10 cellular contexts compared by ENCODE assay signal in genomic region chr20:36482044-36482473, GRCh38. TPM values are rescaled to one million over a fixed set of nuclear protein-coding genes. Genes with fewer than 3 reads are reported as not detected.
A peak's percentile ranks its signal among the peaks of the same experiment; 100 is the strongest.
DNase-seq lines count a peak whose midpoint lies in the region; ATAC-seq and TF ChIP-seq lines count a peak whose summit lies in the region.
"Had no signal": no experiment of that assay in that cellular context is flagged by ENCODE, and none has a peak within 500 bp of the region (broad histone marks: within the 10 kb centered on the region; RNA-seq: fewer than 3 reads in every experiment).

No MANE protein-coding gene starts in this region.

- 100% methylated on average over 1 of the region's 8 CpGs; no CpG with 5 or more reads in 1 of the 2 experiments for WGBS in IMR-90 (ENCODE audit: extremely low coverage in 2 of 2, insufficient read length in 1 of 2), 2 experiments

- ATAC-seq in IMR-90 (ENCODE audit: low read depth) (no peak), HG02970 (IDR thresholded peaks at IDR 0.05; ENCODE audit: low FRiP score, unreplicated experiment) (no peak)
- ATAC-seq in natural killer cell treated with Interleukin-12 subunit alpha and Interleukin-12 subunit beta and Interleukin-15 and Interleukin-18, amount 100 ng/mL, for 72 hours = no peak

- peaks cover 11% of the 10 kb centered on the region for H3K36me3 ChIP-seq in IMR-90 (ENCODE audit: control insufficient read depth, insufficient read depth, low read length)
- peaks cover 41% of the 10 kb centered on the region for H3K36me3 ChIP-seq in skeletal muscle satellite cell (ENCODE audit: insufficient read depth, low read length)

- intact Hi-C loops in IMR-90 (cut with micrococcal nuclease) (no loop called here), cardiac septum (cut with DNase I) (loop anchor here (1.0 to 5.0 kb wide), 2 partner anchors 20 to 60 kb away; partner anchors contain the start of gene MYL9)

- POLR2A ChIA-PET in IMR-90 (lab: Charles Lee; ENCODE audit: unreplicated experiment) = no interaction called here

- no peaks in the 10 kb centered on the region for H3K27me3 Mint-ChIP-seq in natural killer cell treated with Interleukin-12 subunit alpha and Interleukin-12 subunit beta and Interleukin-15 and Interleukin-18, amount 100 ng/mL, for 72 hours
- no peaks in the 10 kb centered on the region for H3K27me3 Mint-ChIP-seq in T-helper 2 cell treated with Interferon-gamma antibody and Interleukin-4, amounts not matched to agents 5 μg/mL and 100 μg/mL, for 36 hours (ENCODE audit: low read depth)

- no peak overlapping the region for H3K14ac ChIP-seq in IMR-90 (replicated peaks; ENCODE audit: low read depth, low read length)

- H3K4me3 ChIP-seq in IMR-90 (ENCODE audit: insufficient read depth, low read depth, low read length) (no peak overlapping the region), skeletal muscle satellite cell (ENCODE audit: low read length) (no peak overlapping the region)

- peak overlapping the region; percentile 75 for H2AK9ac ChIP-seq in IMR-90 (replicated peaks; ENCODE audit: low read depth, low read length, poor library complexity)

- H3K9me3 ChIP-seq in IMR-90 (ENCODE audit: control insufficient read depth, insufficient read depth, low read length) = no peaks in the 10 kb centered on the region
- H3K9me3 ChIP-seq in skeletal muscle satellite cell (replicated peaks; ENCODE audit: low read length) = no peaks in the 10 kb centered on the region

- in situ Hi-C loops in IMR-90 (cut with MboI; ENCODE audit: low sequenced_read_pairs) = no loop called here

- no TSS peak for BruUV-seq in IMR-90 (replicated peaks; lab: Mats Ljungman, UMichigan)

- H3K4me2 ChIP-seq in IMR-90 (ENCODE audit: low read depth, low read length) (no peak overlapping the region), skeletal muscle satellite cell (ENCODE audit: low read length) (peak overlapping the region; percentile 38)

- no peak for TF ChIP-seq RAD21 in IMR-90 (IDR thresholded peaks at IDR 0.05; ENCODE audit: low read length)

- no peak overlapping the region for H3K18ac ChIP-seq in IMR-90 (ENCODE audit: low read depth, low read length)

- H3K4me1 ChIP-seq in IMR-90 (ENCODE audit: control insufficient read depth, insufficient read depth, low read length) (peaks cover 37% of the 10 kb centered on the region), skeletal muscle satellite cell (ENCODE audit: control insufficient read depth, insufficient read depth, low read length) (peaks cover 51% of the 10 kb centered on the region)

- H4K91ac ChIP-seq in IMR-90 (ENCODE audit: insufficient read depth, low read depth, low read length) = no peak overlapping the region

- no peak overlapping the region for H4K8ac ChIP-seq in IMR-90 (ENCODE audit: low read depth in 2 of 2, low read length in 2 of 2)

- H3K27ac ChIP-seq in IMR-90 (ENCODE audit: insufficient read depth, low read length) = no peak overlapping the region

- H2BK5ac ChIP-seq in IMR-90 (ENCODE audit: low read depth, low read length, poor library complexity, severe bottlenecking) = no peak overlapping the region

- no peaks in the 10 kb centered on the region for H3K36me3 Mint-ChIP-seq in natural killer cell treated with Interleukin-12 subunit alpha and Interleukin-12 subunit beta and Interleukin-15 and Interleukin-18, amount 100 ng/mL, for 72 hours
- no peaks in the 10 kb centered on the region for H3K36me3 Mint-ChIP-seq in T-helper 2 cell treated with Interferon-gamma antibody and Interleukin-4, amounts not matched to agents 5 μg/mL and 100 μg/mL, for 36 hours (ENCODE audit: low read depth)

- H3K4me1 Mint-ChIP-seq in natural killer cell treated with Interleukin-12 subunit alpha and Interleukin-12 subunit beta and Interleukin-15 and Interleukin-18, amount 100 ng/mL, for 72 hours (ENCODE audit: low read depth in 2 of 2) = peaks cover 5 to 50% of the 10 kb centered on the region in 2 donors
- peaks cover 9% of the 10 kb centered on the region for H3K4me1 Mint-ChIP-seq in T-helper 2 cell treated with Interferon-gamma antibody and Interleukin-4, amounts not matched to agents 5 μg/mL and 100 μg/mL, for 36 hours (ENCODE audit: low read depth)

- no peak overlapping the region for H2BK20ac ChIP-seq in IMR-90 (ENCODE audit: low read depth, low read length)

- H3K9me3 Mint-ChIP-seq in natural killer cell treated with Interleukin-12 subunit alpha and Interleukin-12 subunit beta and Interleukin-15 and Interleukin-18, amount 100 ng/mL, for 72 hours = no peaks in the 10 kb centered on the region
- no peaks in the 10 kb centered on the region for H3K9me3 Mint-ChIP-seq in T-helper 2 cell treated with Interferon-gamma antibody and Interleukin-4, amounts not matched to agents 5 μg/mL and 100 μg/mL, for 36 hours

- TF ChIP-seq POLR2A in IMR-90 (IDR thresholded peaks at IDR 0.05; ENCODE audit: low read depth, low read length) = no peak

- H3K56ac ChIP-seq in IMR-90 (ENCODE audit: extremely low read depth, insufficient read depth, low read length) = no peak overlapping the region

- H3K27me3 ChIP-seq in IMR-90 (ENCODE audit: control insufficient read depth, insufficient read depth, low read length) (no peaks in the 10 kb centered on the region), skeletal muscle satellite cell (ENCODE audit: control insufficient read depth, insufficient read depth, low read length) (no peaks in the 10 kb centered on the region)

- no peak overlapping the region for H2BK15ac ChIP-seq in IMR-90 (ENCODE audit: low read depth, low read length)

- H2AFZ ChIP-seq in IMR-90 (replicated peaks; ENCODE audit: low read length, poor library complexity) = no peak overlapping the region

- H2AK5ac ChIP-seq in IMR-90 (ENCODE audit: low read depth, low read length) = 0 out of 2 replicates have a peak overlapping the region, but pooled peaks have one; percentile 8

- H4K5ac ChIP-seq in IMR-90 (ENCODE audit: low read depth, low read length) = no peak overlapping the region

- CTCF ChIA-PET in IMR-90 (lab: Yijun Ruan, JAX) = interaction anchor here (0.6 kb wide), 1 partner anchor 95 kb away, joined by 3 read pairs; no protein-coding TSS in a partner anchor

- no peak overlapping the region for H3K4ac ChIP-seq in IMR-90 (ENCODE audit: low read depth, low read length)

- H3K23ac ChIP-seq in IMR-90 (ENCODE audit: low read depth, low read length) = no peak overlapping the region

- H3K79me1 ChIP-seq in IMR-90 (ENCODE audit: low read depth in 1 of 2, low read length in 2 of 2) = peaks cover 30 to 99% of the 10 kb centered on the region in 2 experiments

- dilution Hi-C loops in IMR-90 (cut with HindIII; ENCODE audit: low sequenced_read_pairs, unreplicated experiment) = no loop called here

- no peak for TF ChIP-seq CTCF in IMR-90 (conservative IDR thresholded peaks at IDR 0.05; ENCODE audit: low read depth, low read length)

- H3K9ac ChIP-seq in IMR-90 (ENCODE audit: low read depth, low read length) (no peak overlapping the region), skeletal muscle satellite cell (ENCODE audit: low read depth, low read length) (no peak overlapping the region)

- no peak for DNase-seq in IMR-90
- DNase-seq in NCI-H69 (lab: John Stamatoyannopoulos, UW) = peak; percentile 59
- peak; percentile 83 for DNase-seq in cardiac septum (ENCODE audit: low spot score)
- no peak for DNase-seq in natural killer cell treated with Interleukin-12 subunit alpha and Interleukin-12 subunit beta and Interleukin-15 and Interleukin-18, amount 100 ng/mL, for 72 hours (ENCODE audit: low spot score)
- DNase-seq in RKO (ENCODE audit: low spot score) = no peak
- no peak for DNase-seq in T-helper 2 cell treated with Interferon-gamma antibody and Interleukin-4, amounts not matched to agents 5 μg/mL and 100 μg/mL, for 36 hours (ENCODE audit: low spot score)
- DNase-seq: Karpas-422, small intestine had no signal

- H3K4me3 Mint-ChIP-seq in natural killer cell treated with Interleukin-12 subunit alpha and Interleukin-12 subunit beta and Interleukin-15 and Interleukin-18, amount 100 ng/mL, for 72 hours = no peak overlapping the region
- no peak overlapping the region for H3K4me3 Mint-ChIP-seq in T-helper 2 cell treated with Interferon-gamma antibody and Interleukin-4, amounts not matched to agents 5 μg/mL and 100 μg/mL, for 36 hours

- H3K27ac Mint-ChIP-seq in natural killer cell treated with Interleukin-12 subunit alpha and Interleukin-12 subunit beta and Interleukin-15 and Interleukin-18, amount 100 ng/mL, for 72 hours = no peak overlapping the region
- no peak overlapping the region for H3K27ac Mint-ChIP-seq in T-helper 2 cell treated with Interferon-gamma antibody and Interleukin-4, amounts not matched to agents 5 μg/mL and 100 μg/mL, for 36 hours

- no peak overlapping the region for H2BK120ac ChIP-seq in IMR-90 (ENCODE audit: low read depth, low read length)

- peaks cover 72% of the 10 kb centered on the region for H3K9me1 ChIP-seq in IMR-90 (ENCODE audit: insufficient read depth, low read length)

- H4K20me1 ChIP-seq in IMR-90 (ENCODE audit: insufficient read depth, low read length) = peaks cover 100% of the 10 kb centered on the region

TF ChIP-seq in IMR-90, 13 proteins besides CTCF, POLR2A, EP300 and RAD21 (continues in another document):
- TF ChIP-seq USF2 (IDR thresholded peaks at IDR 0.05; ENCODE audit: low read depth, low read length) (no peak), ELK1 (IDR thresholded peaks at IDR 0.05; ENCODE audit: borderline replicate concordance, low read depth, low read length) (no peak), BHLHE40 (IDR thresholded peaks at IDR 0.05; ENCODE audit: low read depth, low read length) (no peak)

RNA-seq across cellular contexts. Expression of gene MYL9, which starts 59.3 kb away (rescaled TPM):
- total RNA-seq in IMR-90 (2012; rRNA removed) = 90.0 and 97.5 TPM in 2 replicates
- 425 and 491 TPM in 2 replicates for polyA plus RNA-seq in IMR-90 (2012; rRNA removed)
- polyA plus RNA-seq in IMR-90 (2012; cell fraction: cytosol; rRNA removed) = 389 and 526 TPM in 2 replicates
- 246 and 255 TPM in 2 replicates for polyA plus RNA-seq in IMR-90 (2012; cell fraction: nucleus; rRNA removed; ENCODE audit: low replicate concordance)
- 2,307 TPM for total RNA-seq in cardiac septum
- 14.4 and 44.6 TPM in 2 replicates for total RNA-seq in skeletal muscle satellite cell (2012; rRNA removed)
- under 1 TPM in 1 of 2 donors, not detected in 1; 0.76 TPM for total RNA-seq in natural killer cell treated with Interleukin-12 subunit alpha and Interleukin-12 subunit beta and Interleukin-15 and Interleukin-18, amount 100 ng/mL, for 72 hours

Comparison
In these comparisons a context has a peak if more than half of its experiments do, and no peak if none do; other contexts are left out.
1. DNase-seq: peak in NCI-H69 (single experiment) and cardiac septum (single experiment); none in IMR-90 (single experiment), natural killer cell treated with Interleukin-12 subunit alpha and Interleukin-12 subunit beta and Interleukin-15 and Interleukin-18, amount 100 ng/mL, for 72 hours (single experiment), RKO (single experiment) and T-helper 2 cell treated with Interferon-gamma antibody and Interleukin-4, amounts not matched to agents 5 μg/mL and 100 μg/mL, for 36 hours (single experiment).
2. RNA of gene MYL9, which starts 59.3 kb away (total RNA-seq): 2,307 TPM in cardiac septum (single experiment) and 90.0 to 97.5 TPM in IMR-90; 0.76 TPM in natural killer cell treated with Interleukin-12 subunit alpha and Interleukin-12 subunit beta and Interleukin-15 and Interleukin-18, amount 100 ng/mL, for 72 hours; every median in the first group is over 10 times any median in the second.